Comparison of ENCODE assay signal across 21 cellular contexts in the genomic region with DNA sequence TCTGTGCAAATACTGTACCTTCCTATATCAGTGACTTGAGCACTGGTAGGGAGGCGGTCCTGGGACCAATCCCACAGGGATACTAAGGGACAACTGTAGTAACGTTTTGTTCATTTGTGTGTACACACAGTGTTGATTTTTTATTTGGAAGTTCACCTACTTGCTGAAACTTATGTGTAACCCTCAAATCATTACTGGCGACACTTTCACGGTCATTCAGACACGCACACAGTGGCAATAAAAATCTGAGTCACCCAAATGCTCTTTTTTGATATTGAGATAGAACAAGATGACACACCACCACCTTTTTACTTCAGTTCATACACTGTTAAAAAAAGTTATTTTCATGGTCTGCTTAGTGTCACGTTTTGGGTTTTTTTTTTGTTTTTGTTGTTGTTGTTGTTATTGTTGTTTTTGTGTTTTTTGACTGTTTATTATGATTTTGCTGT.
DNase-seq lines count a peak whose midpoint lies in the region; ATAC-seq, FAIRE-seq and TF ChIP-seq lines count a peak whose summit lies in the region.
"Had no signal": no experiment of that assay in that cellular context is flagged by ENCODE, and none has a peak within 500 bp of the region (broad histone marks: within the 10 kb centered on the region; RNA-seq: fewer than 3 reads in every experiment).

No MANE protein-coding gene starts in this region.

- no peaks in the 10 kb centered on the region for H3K9me3 ChIP-seq in A549
- H3K9me3 ChIP-seq: body of pancreas, suprapubic skin had no signal

- H3K27ac ChIP-seq in A549: peak overlapping the region; percentile 2 to 43; a peak in 1 of 6 replicates
- H3K27ac ChIP-seq: body of pancreas, SJCRH30, suprapubic skin had no signal

- no peak for TF ChIP-seq RAD21 in A549 (conservative IDR thresholded peaks at IDR 0.05 in 1 of 2, IDR thresholded peaks at IDR 0.05 in 1 of 2)

- 47% methylated on average over 6 of the region's 6 CpGs for WGBS in A549 (ENCODE audit: missing lambda C conversion rate)

- TF ChIP-seq POLR2A in A549 (IDR thresholded peaks at IDR 0.05; ENCODE audit: low read length): no peak

- TF ChIP-seq EP300 in A549 (IDR thresholded peaks at IDR 0.05): no peak

- peaks cover 45% of the 10 kb centered on the region for H3K4me1 ChIP-seq in A549

- TF ChIP-seq CTCF in A549 (IDR thresholded peaks at IDR 0.05) (no peak), fibroblast of villous mesenchyme (IDR thresholded peaks at IDR 0.05; ENCODE audit: insufficient read depth, low read depth, low read length) (no peak)

- POLR2A ChIA-PET in A549 (lab: Yijun Ruan, JAX): no interaction called here

- no peak for ATAC-seq in A549
- ATAC-seq: body of pancreas, left ventricle myocardium superior had no signal

- DNase-seq in A549 (ENCODE audit: low read depth in 1 of 2, low spot score in 1 of 2): peak in 1 of 2 experiments; percentile 17
- peak; percentile 62 for DNase-seq in ELR (ENCODE audit: low read depth)
- DNase-seq in RCC 7860 (ENCODE audit: low spot score): peak; percentile 25
- peak; percentile 49 for DNase-seq in fibroblast of villous mesenchyme (ENCODE audit: low read depth)
- no peak for DNase-seq in globus pallidus (ENCODE audit: low spot score)
- DNase-seq in NK-92 (lab: John Stamatoyannopoulos, UW; ENCODE audit: unreplicated experiment): no peak
- DNase-seq in NCI-H226: no peak
- no peak for DNase-seq in SIG-M5 (lab: John Stamatoyannopoulos, UW)
- DNase-seq: activated CD4-positive, alpha-beta T cell treated with anti-CD3 and anti-CD28 coated beads for 1 hour; activated naive CD4-positive, alpha-beta T cell treated with anti-CD3 and anti-CD28 coated beads for 36 hours; activated T-cell treated with anti-CD3 and anti-CD28 coated beads for 4 hours; AML-193; body of pancreas; Calu3; GF-D8; Kasumi-1; left ventricle myocardium superior; NCI-H1694 treated with DMSO at 0.1 percent for 48 hours; SJCRH30; stimulated activated CD4-positive, alpha-beta T cell treated with anti-CD3 and anti-CD28 coated beads, Interleukin-4, amount 100 ng/mL, for 24 hours had no signal

- no peak for FAIRE-seq in A549 (lab: Jason Lieb, UNC)
- peak; percentile 52 for FAIRE-seq in RCC 7860 (lab: Jason Lieb, UNC)

- CTCF ChIA-PET in A549 (lab: Yijun Ruan, JAX): no interaction called here

- H3K4me2 ChIP-seq in A549: peak overlapping the region; percentile 49

- no peak overlapping the region for H3K4me3 ChIP-seq in A549
- H3K4me3 ChIP-seq in fibroblast of villous mesenchyme (ENCODE audit: low read depth, low read length): no peak overlapping the region
- H3K4me3 ChIP-seq: body of pancreas, SJCRH30, suprapubic skin had no signal

TF ChIP-seq in A549, 52 proteins besides CTCF, POLR2A, EP300 and RAD21:
- TF ChIP-seq FOSL2 (IDR thresholded peaks at IDR 0.05): no peak
- TF ChIP-seq FOSL2 (CRISPR knock-in tag; IDR thresholded peaks at IDR 0.05): 0 out of 2 replicates have a peak, but pooled peaks have one; percentile 34
- no peak for TF ChIP-seq HOXB13 (CRISPR knock-in tag; IDR thresholded peaks at IDR 0.05; ENCODE audit: low read depth)

Comparison
In these comparisons a context has a peak if more than half of its experiments do, and no peak if none do; other contexts are left out.
1. DNase-seq: peak in ELR (single experiment), RCC 7860 (single experiment) and fibroblast of villous mesenchyme (single experiment); none in globus pallidus (single experiment), NK-92 (single experiment), NCI-H226 (single experiment) and SIG-M5 (single experiment).